In the genomic region with DNA sequence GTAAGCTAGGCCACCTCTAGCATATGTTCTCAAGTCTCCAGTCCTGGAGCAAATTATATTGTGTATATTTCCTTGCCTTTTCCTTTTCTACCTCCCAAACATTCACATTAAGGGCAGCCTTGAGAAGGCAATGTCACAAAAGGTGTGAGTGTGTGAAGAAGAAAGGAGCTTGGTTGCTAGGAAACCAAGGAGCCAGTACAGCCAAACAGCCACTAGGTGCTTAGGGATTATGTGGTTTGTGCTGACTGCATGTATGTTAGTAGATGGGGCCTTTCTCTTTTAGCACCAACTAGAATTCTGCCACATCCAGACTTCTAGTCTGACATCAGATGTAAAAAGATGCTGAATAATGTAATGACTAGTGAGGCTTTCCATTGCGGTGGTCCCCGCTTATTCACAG, we compare ENCODE assay signal across 12 cellular contexts.
DNase-seq lines count a peak whose midpoint lies in the region; ATAC-seq, FAIRE-seq and TF ChIP-seq lines count a peak whose summit lies in the region.
"Had no signal": no experiment of that assay in that cellular context is flagged by ENCODE, and none has a peak within 500 bp of the region (broad histone marks: within the 10 kb centered on the region; RNA-seq: fewer than 3 reads in every experiment).

No MANE protein-coding gene starts in this region.

- BruUV-seq in GM12878 (replicated peaks; lab: Mats Ljungman, UMichigan): no TSS peak

- no peaks in the 10 kb centered on the region for H3K36me3 ChIP-seq in GM12878 (ENCODE audit: control insufficient read depth in 2 of 2, insufficient read depth in 2 of 2, low read length in 1 of 2)

- intact Hi-C loops in GM12878 (cut with micrococcal nuclease; ENCODE audit: unreplicated experiment): no loop called here
- intact Hi-C loops in left colon (cut with DNase I, micrococcal nuclease): no loop called here

- H3K79me2 ChIP-seq in GM12878 (ENCODE audit: control insufficient read depth, insufficient read depth, low read length): no peaks in the 10 kb centered on the region
- H3K79me2 ChIP-seq: parathyroid adenoma had no signal

- CTCF ChIA-PET in GM12878 (lab: Yijun Ruan, JAX): interaction anchor here (1.4 kb wide), 1 partner anchor 10 kb away, joined by 3 read pairs; no protein-coding TSS in a partner anchor

- peak; percentile 96 for FAIRE-seq in D721Med (lab: Jason Lieb, UNC)
- no peak for FAIRE-seq in GM12878 (lab: Jason Lieb, UNC)
- FAIRE-seq: frontal cortex had no signal

- DNase-seq in D721Med (ENCODE audit: insufficient read length, low spot score) (peak; percentile 21), HT1080 (ENCODE audit: low read depth) (peak; percentile 59), GM12878 (ENCODE audit: low read depth, low spot score) (no peak), kidney tubule cell (ENCODE audit: low spot score) (peak; percentile 72), left colon (no peak), OCI-M1 (lab: John Stamatoyannopoulos, UW) (no peak)
- DNase-seq in effector CD4-positive, alpha-beta T cell: no peak
- no peak for DNase-seq in activated CD4-positive, alpha-beta T cell treated with anti-CD3 and anti-CD28 coated beads for 4 hours
- DNase-seq: activated naive CD4-positive, alpha-beta T cell treated with anti-CD3 and anti-CD28 coated beads, Interleukin-2, amount 10 ng/mL, durations not matched to agents 7 days and 5 days; NCI-H2081 treated with DMSO at 0.1 percent for 48 hours had no signal

- no peaks in the 10 kb centered on the region for H3K27me3 ChIP-seq in GM12878 (replicated peaks in 1 of 2; ENCODE audit: control insufficient read depth in 2 of 2, insufficient read depth in 2 of 2, low read length in 1 of 2)

- SMC1A ChIA-PET in GM12878 (lab: Charles Lee; ENCODE audit: uncharacterized antibody, unreplicated experiment): no interaction called here

- no peak for TF ChIP-seq EP300 in GM12878 (IDR thresholded peaks at IDR 0.05; ENCODE audit: borderline replicate concordance in 1 of 2, control insufficient read depth in 1 of 2, low read depth in 2 of 2, low read length in 2 of 2)

- no peak overlapping the region for H3K27ac ChIP-seq in GM12878 (ENCODE audit: control insufficient read depth, insufficient read depth)
- H3K27ac ChIP-seq: parathyroid adenoma had no signal

- in situ Hi-C loops in GM12878 (cut with MboI): no loop called here

- TF ChIP-seq RAD21 in GM12878 (IDR thresholded peaks at IDR 0.05; ENCODE audit: insufficient read depth, low read depth, low read length): no peak

- TF ChIP-seq CTCF in D721Med (IDR thresholded peaks at IDR 0.05; ENCODE audit: insufficient read depth, missing control alignments): peak; percentile 9
- TF ChIP-seq CTCF in GM12878 (IDR thresholded peaks at IDR 0.05 in 2 of 3, conservative IDR thresholded peaks at IDR 0.05 in 1 of 3; ENCODE audit: control insufficient read depth in 2 of 3, extremely low read depth in 1 of 3, insufficient read depth in 1 of 3, low read depth in 3 of 3, low read length in 3 of 3): 0 out of 6 replicates have a peak, but pooled peaks of 1 of the 3 experiments have one; percentile 9

- RAD21 ChIA-PET in GM12878 (lab: Charles Lee; ENCODE audit: unreplicated experiment): no interaction called here

- H3K4me1 ChIP-seq in GM12878 (ENCODE audit: control insufficient read depth, insufficient read depth, low read length): no peaks in the 10 kb centered on the region
- H3K4me1 ChIP-seq: parathyroid adenoma had no signal

- H4K20me1 ChIP-seq in GM12878 (ENCODE audit: control insufficient read depth, insufficient read depth): no peaks in the 10 kb centered on the region

- H2AFZ ChIP-seq in GM12878 (ENCODE audit: control insufficient read depth, low read depth, low read length): no peak overlapping the region
- H2AFZ ChIP-seq: parathyroid adenoma had no signal

- ATAC-seq in GM12878 (peak; percentile 56; the same call in 2 of the 3 replicates), left colon (no peak)

- POLR2A ChIA-PET in GM12878 (lab: Charles Lee): no interaction called here

- peaks cover 6% of the 10 kb centered on the region for H3K9me3 ChIP-seq in GM12878 (replicated peaks; ENCODE audit: control insufficient read depth, insufficient read depth, low read length)

- H3K9ac ChIP-seq in GM12878 (ENCODE audit: control insufficient read depth, insufficient read depth, low read length): no peak overlapping the region
- H3K9ac ChIP-seq: parathyroid adenoma had no signal

- 74% methylated on average over 2 of the region's 2 CpGs for WGBS in GM12878 (ENCODE audit: insufficient coverage, insufficient replicate concordance, low lambda C conversion rate, missing lambda C conversion rate)

- H3K4me3 ChIP-seq in GM12878: no peak overlapping the region

- no peak for TF ChIP-seq POLR2A in GM12878 (IDR thresholded peaks at IDR 0.05; ENCODE audit: low read depth, low read length)

- no peak overlapping the region for H3K4me2 ChIP-seq in GM12878 (ENCODE audit: control insufficient read depth, insufficient read depth)

TF ChIP-seq in GM12878, 131 proteins besides CTCF, POLR2A, EP300 and RAD21:
- no peak for TF ChIP-seq ZNF622 (IDR thresholded peaks at IDR 0.05)
- no peak for TF ChIP-seq TARDBP (IDR thresholded peaks at IDR 0.05; ENCODE audit: borderline replicate concordance)
- no peak for TF ChIP-seq MXI1 (IDR thresholded peaks at IDR 0.05; ENCODE audit: low read depth, low read length)
- no peak for TF ChIP-seq RUNX3 (IDR thresholded peaks at IDR 0.05; ENCODE audit: low read length)
- TF ChIP-seq, protein P1, sequence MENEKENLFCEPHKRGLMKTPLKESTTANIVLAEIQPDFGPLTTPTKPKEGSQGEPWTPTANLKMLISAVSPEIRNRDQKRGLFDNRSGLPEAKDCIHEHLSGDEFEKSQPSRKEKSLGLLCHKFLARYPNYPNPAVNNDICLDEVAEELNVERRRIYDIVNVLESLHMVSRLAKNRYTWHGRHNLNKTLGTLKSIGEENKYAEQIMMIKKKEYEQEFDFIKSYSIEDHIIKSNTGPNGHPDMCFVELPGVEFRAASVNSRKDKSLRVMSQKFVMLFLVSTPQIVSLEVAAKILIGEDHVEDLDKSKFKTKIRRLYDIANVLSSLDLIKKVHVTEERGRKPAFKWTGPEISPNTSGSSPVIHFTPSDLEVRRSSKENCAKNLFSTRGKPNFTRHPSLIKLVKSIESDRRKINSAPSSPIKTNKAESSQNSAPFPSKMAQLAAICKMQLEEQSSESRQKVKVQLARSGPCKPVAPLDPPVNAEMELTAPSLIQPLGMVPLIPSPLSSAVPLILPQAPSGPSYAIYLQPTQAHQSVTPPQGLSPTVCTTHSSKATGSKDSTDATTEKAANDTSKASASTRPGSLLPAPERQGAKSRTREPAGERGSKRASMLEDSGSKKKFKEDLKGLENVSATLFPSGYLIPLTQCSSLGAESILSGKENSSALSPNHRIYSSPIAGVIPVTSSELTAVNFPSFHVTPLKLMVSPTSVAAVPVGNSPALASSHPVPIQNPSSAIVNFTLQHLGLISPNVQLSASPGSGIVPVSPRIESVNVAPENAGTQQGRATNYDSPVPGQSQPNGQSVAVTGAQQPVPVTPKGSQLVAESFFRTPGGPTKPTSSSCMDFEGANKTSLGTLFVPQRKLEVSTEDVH (IDR thresholded peaks at IDR 0.05; ENCODE audit: low read depth, partially characterized antibody): no peak
- no peak for TF ChIP-seq TBL1XR1 (IDR thresholded peaks at IDR 0.05; ENCODE audit: low read depth, low read length)
- no peak for TF ChIP-seq NFIC (IDR thresholded peaks at IDR 0.05; ENCODE audit: low read depth, low read length)
- no peak for TF ChIP-seq POU2F2 (IDR thresholded peaks at IDR 0.05; ENCODE audit: borderline replicate concordance, low read depth, low read length)
- no peak for TF ChIP-seq SMC3 (IDR thresholded peaks at IDR 0.05; ENCODE audit: borderline replicate concordance, low read length)
- TF ChIP-seq SRF (IDR thresholded peaks at IDR 0.05; ENCODE audit: low read depth in 2 of 2, low read length in 2 of 2): no peak
- TF ChIP-seq GABPA (IDR thresholded peaks at IDR 0.05; ENCODE audit: low read depth): no peak
- no peak for TF ChIP-seq NR2C1 (IDR thresholded peaks at IDR 0.05)

Comparison
In these comparisons a context has a peak if more than half of its experiments do, and no peak if none do; other contexts are left out.
1. DNase-seq: peak in D721Med (single experiment), HT1080 (single experiment) and kidney tubule cell (single experiment); none in GM12878 (single experiment), left colon (0 of 2), effector CD4-positive, alpha-beta T cell (single experiment), OCI-M1 (single experiment) and activated CD4-positive, alpha-beta T cell treated with anti-CD3 and anti-CD28 coated beads for 4 hours (0 of 2).